Comparison of ENCODE assay signal across 9 cellular contexts in genomic region chr4:186904104-186904503, GRCh38.
DNase-seq lines count a peak whose midpoint lies in the region; ATAC-seq, FAIRE-seq and TF ChIP-seq lines count a peak whose summit lies in the region.
"Had no signal": no experiment of that assay in that cellular context is flagged by ENCODE, and none has a peak within 500 bp of the region (broad histone marks: within the 10 kb centered on the region; RNA-seq: fewer than 3 reads in every experiment).

No MANE protein-coding gene starts in this region.

- intact Hi-C loops in Calu3 (cut with micrococcal nuclease; ENCODE audit: unreplicated experiment) = loop anchor here (5.0 kb wide), 1 partner anchor 52 kb away; no protein-coding TSS in a partner anchor

- no peak overlapping the region for H3K4ac ChIP-seq in mesenchymal stem cell (ENCODE audit: low read depth in 1 of 2, low read length in 2 of 2)

- H3K27ac ChIP-seq in mesenchymal stem cell (ENCODE audit: low read length, poor library complexity, severe bottlenecking) = no peak overlapping the region
- H3K27ac ChIP-seq: neutrophil had no signal

- no peak overlapping the region for H2AK5ac ChIP-seq in mesenchymal stem cell (ENCODE audit: low read length, severe bottlenecking)

- TF ChIP-seq CTCF in Calu3 (IDR thresholded peaks at IDR 0.05; ENCODE audit: unreplicated experiment) = no peak
- no peak for TF ChIP-seq CTCF in glutamatergic neuron (IDR thresholded peaks at IDR 0.05; ENCODE audit: partially characterized antibody, unreplicated experiment)

- H3K4me3 Mint-ChIP-seq in Calu3 (ENCODE audit: low read depth, unreplicated experiment) = no peak overlapping the region
- H3K4me3 Mint-ChIP-seq in glutamatergic neuron (ENCODE audit: unreplicated experiment) = no peak overlapping the region

- ATAC-seq in GM21825 (IDR thresholded peaks at IDR 0.05; ENCODE audit: unreplicated experiment) = no peak

- H2BK12ac ChIP-seq in mesenchymal stem cell (ENCODE audit: low read length in 2 of 2) = no peak overlapping the region

- no peak overlapping the region for H2BK15ac ChIP-seq in mesenchymal stem cell (ENCODE audit: low read depth, poor library complexity, severe bottlenecking)

- H2AFZ ChIP-seq in mesenchymal stem cell (ENCODE audit: low read depth, low read length) = no peak overlapping the region

- DNase-seq in Calu3 = no peak
- peak; percentile 2 for DNase-seq in NCI-H69 (lab: John Stamatoyannopoulos, UW)
- DNase-seq in mesenchymal stem cell = peak; percentile 95
- DNase-seq in NCI-H1105 treated with DMSO at 0.1 percent for 48 hours (lab: John Stamatoyannopoulos, UW) = no peak
- no peak for DNase-seq in glutamatergic neuron
- no peak for DNase-seq in stimulated activated CD4-positive, alpha-beta T cell treated with anti-CD3 and anti-CD28 coated beads, Interleukin-2, amount 100 ng/mL, for 48 hours

- BruUV-seq in Calu3 (replicated peaks; lab: Mats Ljungman, UMichigan) = no TSS peak

- peaks cover 11% of the 10 kb centered on the region for H3K4me1 ChIP-seq in mesenchymal stem cell (ENCODE audit: control insufficient read depth, insufficient read depth, low read depth, low read length)

- H3K4me1 Mint-ChIP-seq in Calu3 (ENCODE audit: low read depth, unreplicated experiment) (peaks cover 38% of the 10 kb centered on the region), glutamatergic neuron (ENCODE audit: low read depth, unreplicated experiment) (no peaks in the 10 kb centered on the region)

- H4K91ac ChIP-seq in mesenchymal stem cell (ENCODE audit: low read length) = no peak overlapping the region

- H3K79me1 ChIP-seq in mesenchymal stem cell (replicated peaks; ENCODE audit: low read length, poor library complexity, severe bottlenecking) = no peaks in the 10 kb centered on the region

- H4K8ac ChIP-seq in mesenchymal stem cell (ENCODE audit: low read length) = no peak overlapping the region

- peak; percentile 45 for FAIRE-seq in endometrium (lab: Jason Lieb, UNC)

- no CpG with 5 or more reads among the region's 2 CpGs for WGBS in mesenchymal stem cell

- no peak overlapping the region for H3K14ac ChIP-seq in mesenchymal stem cell (ENCODE audit: low read length in 2 of 2)

- H3K27me3 ChIP-seq in mesenchymal stem cell (ENCODE audit: control insufficient read depth in 1 of 2, insufficient read depth in 1 of 2, low read length in 2 of 2) = no peaks in the 10 kb centered on the region
- H3K27me3 ChIP-seq: neutrophil had no signal

- H3K4me3 ChIP-seq in mesenchymal stem cell (ENCODE audit: insufficient read depth in 1 of 2, low read depth in 1 of 2, low read length in 2 of 2) = peak overlapping the region in 1 of 2 experiments; percentile 51

- CTCF ChIA-PET in Calu3 (lab: Charles Lee) = no interaction called here

- H3K27ac Mint-ChIP-seq in Calu3 (ENCODE audit: unreplicated experiment) (peak overlapping the region; percentile 13), glutamatergic neuron (ENCODE audit: unreplicated experiment) (no peak overlapping the region)

- no peak overlapping the region for H2BK120ac ChIP-seq in mesenchymal stem cell (ENCODE audit: low read depth, low read length)

- no peak overlapping the region for H3K23ac ChIP-seq in mesenchymal stem cell (ENCODE audit: low read length in 2 of 2)

- H2BK5ac ChIP-seq in mesenchymal stem cell (ENCODE audit: low read depth, low read length, poor library complexity, severe bottlenecking) = no peak overlapping the region

- H3K36me3 Mint-ChIP-seq in Calu3 (ENCODE audit: insufficient read depth, unreplicated experiment) (peaks cover 5% of the 10 kb centered on the region), glutamatergic neuron (ENCODE audit: unreplicated experiment) (no peaks in the 10 kb centered on the region)

- no peak overlapping the region for H3K4me2 ChIP-seq in mesenchymal stem cell (ENCODE audit: low read length, poor library complexity, severe bottlenecking)

- no peaks in the 10 kb centered on the region for H3K9me3 ChIP-seq in mesenchymal stem cell (ENCODE audit: control insufficient read depth, low read length)
- H3K9me3 ChIP-seq: neutrophil had no signal

- peak overlapping the region; percentile 81 for H3K9ac ChIP-seq in mesenchymal stem cell (ENCODE audit: low read length)

- H3K27me3 Mint-ChIP-seq in Calu3 (ENCODE audit: unreplicated experiment) (no peaks in the 10 kb centered on the region), glutamatergic neuron (ENCODE audit: unreplicated experiment) (peaks cover 2% of the 10 kb centered on the region)

- H3K18ac ChIP-seq in mesenchymal stem cell (ENCODE audit: low read depth in 1 of 2, low read length in 2 of 2) = no peak overlapping the region

- H3K36me3 ChIP-seq in mesenchymal stem cell (ENCODE audit: control insufficient read depth in 1 of 2, insufficient read depth in 2 of 2, low read depth in 1 of 2, low read length in 2 of 2) = no peaks in the 10 kb centered on the region
- H3K36me3 ChIP-seq: neutrophil had no signal

- H3K9me3 Mint-ChIP-seq in Calu3 (ENCODE audit: low read depth, unreplicated experiment) (no peaks in the 10 kb centered on the region), glutamatergic neuron (ENCODE audit: unreplicated experiment) (no peaks in the 10 kb centered on the region)

Comparison
In these comparisons a context has a peak if more than half of its experiments do, and no peak if none do; other contexts are left out.
1. DNase-seq: peak in NCI-H69 (single experiment) and mesenchymal stem cell (single experiment); none in Calu3 (single experiment), NCI-H1105 treated with DMSO at 0.1 percent for 48 hours (single experiment), glutamatergic neuron (single experiment) and stimulated activated CD4-positive, alpha-beta T cell treated with anti-CD3 and anti-CD28 coated beads, Interleukin-2, amount 100 ng/mL, for 48 hours (0 of 2).